ENCODE assay signal across 10 cellular contexts in the genomic region with DNA sequence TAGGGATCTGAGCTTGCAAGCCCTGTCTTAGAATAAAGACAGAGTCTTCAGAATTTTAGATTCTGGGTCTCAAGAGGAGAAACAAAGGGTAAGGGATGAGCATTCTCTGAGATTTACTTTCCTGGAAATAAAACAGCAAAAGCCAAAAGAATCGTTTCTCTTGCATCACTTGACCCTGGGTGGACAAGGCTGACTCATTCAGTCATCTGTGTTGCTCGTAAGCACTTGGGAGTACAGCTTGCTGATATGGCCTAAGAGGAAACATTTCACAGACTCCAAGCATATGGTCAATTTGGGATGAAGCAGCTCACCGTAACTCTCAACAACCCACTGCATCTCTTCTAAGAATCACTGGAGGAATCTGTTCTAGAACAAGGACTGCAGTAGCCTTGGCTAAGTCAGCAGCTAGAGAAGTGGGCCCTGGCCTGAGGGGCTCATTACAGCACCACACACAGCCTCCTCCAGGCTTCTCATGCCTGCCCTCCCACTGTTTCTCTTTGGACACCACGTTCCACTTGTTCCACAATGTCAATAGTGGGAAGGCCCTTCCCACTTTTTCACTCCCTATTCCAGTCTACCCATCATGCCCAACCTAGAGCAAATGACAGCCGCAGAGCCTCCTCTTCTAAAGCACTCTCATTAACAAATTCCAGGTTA.
A peak's percentile ranks its signal among the peaks of the same experiment; 100 is the strongest.
DNase-seq lines count a peak whose midpoint lies in the region; ATAC-seq and TF ChIP-seq lines count a peak whose summit lies in the region.
"Had no signal": no experiment of that assay in that cellular context is flagged by ENCODE, and none has a peak within 500 bp of the region (broad histone marks: within the 10 kb centered on the region; RNA-seq: fewer than 3 reads in every experiment).

No MANE protein-coding gene starts in this region.

- H3K4me1 Mint-ChIP-seq in activated T-helper 2 cell treated with anti-CD3 and anti-CD28 coated beads, Interferon-gamma antibody, Interleukin-2, Interleukin-4, amounts not matched to agents 10 μg/mL and 5 μg/mL and 100 μg/mL, durations not matched to agents 14 hours and 24 hours and 36 hours (ENCODE audit: low read depth) = peaks cover 9% of the 10 kb centered on the region

- peaks cover 64% of the 10 kb centered on the region for H3K36me3 Mint-ChIP-seq in activated T-helper 2 cell treated with anti-CD3 and anti-CD28 coated beads, Interferon-gamma antibody, Interleukin-2, Interleukin-4, amounts not matched to agents 10 μg/mL and 5 μg/mL and 100 μg/mL, durations not matched to agents 14 hours and 24 hours and 36 hours (ENCODE audit: low read depth)

- H3K4me3 ChIP-seq in coronary artery = no peak overlapping the region
- H3K4me3 ChIP-seq in mucosa of descending colon = no peak overlapping the region
- no peak overlapping the region for H3K4me3 ChIP-seq in aorta (ENCODE audit: low read length in 2 of 2)

- H3K4me3 Mint-ChIP-seq in activated T-helper 2 cell treated with anti-CD3 and anti-CD28 coated beads, Interferon-gamma antibody, Interleukin-2, Interleukin-4, amounts not matched to agents 10 μg/mL and 5 μg/mL and 100 μg/mL, durations not matched to agents 14 hours and 24 hours and 36 hours (ENCODE audit: low read depth) = no peak overlapping the region

- no peaks in the 10 kb centered on the region for H3K27me3 ChIP-seq in aorta (ENCODE audit: control insufficient read depth in 1 of 2, insufficient read depth in 2 of 2, low read length in 1 of 2)

- H3K27me3 Mint-ChIP-seq in activated T-helper 2 cell treated with anti-CD3 and anti-CD28 coated beads, Interferon-gamma antibody, Interleukin-2, Interleukin-4, amounts not matched to agents 10 μg/mL and 5 μg/mL and 100 μg/mL, durations not matched to agents 14 hours and 24 hours and 36 hours (ENCODE audit: low read depth) = no peaks in the 10 kb centered on the region

- intact Hi-C loops in Right ventricle myocardium inferior (cut with DNase I) = loop anchor here (5.0 kb wide), 1 partner anchor 85 kb away; the partner anchor contains the start of gene RFTN1
- intact Hi-C loops in cardiac septum (cut with DNase I) = no loop called here
- intact Hi-C loops in mucosa of descending colon (cut with DNase I, micrococcal nuclease) = no loop called here
- intact Hi-C loops in aorta (cut with DNase I) = no loop called here
- intact Hi-C loops in activated T-helper 2 cell treated with anti-CD3 and anti-CD28 coated beads, Interferon-gamma antibody, Interleukin-2, Interleukin-4, amounts not matched to agents 10 μg/mL and 5 μg/mL and 100 μg/mL, durations not matched to agents 14 hours and 24 hours and 36 hours (cut with micrococcal nuclease) = no loop called here

- H3K36me3 ChIP-seq in mucosa of descending colon (ENCODE audit: low read depth) (no peaks in the 10 kb centered on the region), aorta (ENCODE audit: control insufficient read depth in 1 of 2, insufficient read depth in 2 of 2, low read length in 1 of 2) (peaks cover 0 to 4% of the 10 kb centered on the region in 2 donors)

- H3K9me3 ChIP-seq in mucosa of descending colon (no peaks in the 10 kb centered on the region), aorta (ENCODE audit: control insufficient read depth, low read length) (no peaks in the 10 kb centered on the region)

- no peak for DNase-seq in Right ventricle myocardium inferior (ENCODE audit: missing footprints)
- DNase-seq in cardiac septum (ENCODE audit: low spot score) = no peak
- no peak for DNase-seq in coronary artery (ENCODE audit: low spot score)
- peak in 1 of 3 donors; percentile 14 for DNase-seq in mucosa of descending colon
- no peak for DNase-seq in aorta
- DNase-seq in activated CD4-positive, alpha-beta T cell treated with anti-CD3 and anti-CD28 coated beads for 1 hour = no peak
- DNase-seq in activated T-helper 2 cell treated with anti-CD3 and anti-CD28 coated beads, Interferon-gamma antibody, Interleukin-2, Interleukin-4, amounts not matched to agents 10 μg/mL and 5 μg/mL and 100 μg/mL, durations not matched to agents 14 hours and 24 hours and 36 hours (ENCODE audit: low spot score) = no peak
- DNase-seq: head of caudate nucleus, NCI-H774 had no signal

- H3K27ac ChIP-seq in coronary artery = peak overlapping the region; percentile 50 to 75
- H3K27ac ChIP-seq in aorta (ENCODE audit: low read depth in 1 of 2, low read length in 2 of 2) = peak overlapping the region in 1 of 2 donors; percentile 45

- 59 to 66% methylated on average over 5 of the region's 5 CpGs for WGBS in aorta, 2 donors

- H3K4me1 ChIP-seq in mucosa of descending colon (ENCODE audit: low read depth) (no peaks in the 10 kb centered on the region), aorta (ENCODE audit: control insufficient read depth in 1 of 2, insufficient read depth in 2 of 2, low read length in 2 of 2) (peaks cover 2 to 4% of the 10 kb centered on the region in 2 donors)

- ATAC-seq in Right ventricle myocardium inferior = peak; percentile 95
- ATAC-seq in mucosa of descending colon = peak; percentile 70
- peak; percentile 89 for ATAC-seq in aorta (ENCODE audit: low FRiP score)
- ATAC-seq in HG02870 (IDR thresholded peaks at IDR 0.05; ENCODE audit: unreplicated experiment) = no peak

- no peaks in the 10 kb centered on the region for H3K9me3 Mint-ChIP-seq in activated T-helper 2 cell treated with anti-CD3 and anti-CD28 coated beads, Interferon-gamma antibody, Interleukin-2, Interleukin-4, amounts not matched to agents 10 μg/mL and 5 μg/mL and 100 μg/mL, durations not matched to agents 14 hours and 24 hours and 36 hours

- TF ChIP-seq CTCF in coronary artery (IDR thresholded peaks at IDR 0.05) (no peak), mucosa of descending colon (IDR thresholded peaks at IDR 0.05) (no peak)

- H3K27ac Mint-ChIP-seq in activated T-helper 2 cell treated with anti-CD3 and anti-CD28 coated beads, Interferon-gamma antibody, Interleukin-2, Interleukin-4, amounts not matched to agents 10 μg/mL and 5 μg/mL and 100 μg/mL, durations not matched to agents 14 hours and 24 hours and 36 hours = no peak overlapping the region
